Comparison of ENCODE assay signal across 34 cellular contexts in genomic region chr15:65996901-65997300, GRCh38.
"Had no signal": no experiment of that assay in that cellular context is flagged by ENCODE, and none has a peak within 500 bp of the region (broad histone marks: within the 10 kb centered on the region; RNA-seq: fewer than 3 reads in every experiment).

No MANE protein-coding gene starts in this region.

- H3K36me3 Mint-ChIP-seq: activated CD4-positive, alpha-beta memory T cell treated with anti-CD3 and anti-CD28 coated beads for 36 hours; activated naive CD4-positive, alpha-beta T cell treated with anti-CD3 and anti-CD28 coated beads, Interleukin-2, amount 10 ng/mL, durations not matched to agents 7 days and 5 days; activated naive CD4-positive, alpha-beta T cell treated with anti-CD3 and anti-CD28 coated beads, Interleukin-2, amount 50 U/mL, for 72 hours; activated naive CD8-positive, alpha-beta T cell treated with anti-CD3 and anti-CD28 coated beads, Interleukin-2, amount 10 ng/mL, durations not matched to agents 7 days and 5 days; brain had no signal

- H3K4me3 Mint-ChIP-seq: activated B cell treated with CpG ODN at 0.5 μM for 24 hours; activated CD4-positive, alpha-beta memory T cell treated with anti-CD3 and anti-CD28 coated beads for 36 hours; activated CD4-positive, alpha-beta T cell treated with anti-CD3 and anti-CD28 coated beads for 36 hours; activated CD4-positive, alpha-beta T cell treated with anti-CD3 and anti-CD28 coated beads, Interleukin-2, amount 10 ng/mL, durations not matched to agents 24 days and 14 days; activated naive CD4-positive, alpha-beta T cell treated with anti-CD3 and anti-CD28 coated beads, Interleukin-2, amount 10 ng/mL, durations not matched to agents 7 days and 5 days; activated naive CD8-positive, alpha-beta T cell treated with anti-CD3 and anti-CD28 coated beads, Interleukin-2, amount 10 ng/mL, durations not matched to agents 7 days and 5 days; activated T-cell treated with anti-CD3 and anti-CD28 coated beads, Interleukin-2, amount 50 U/mL, for 24 hours; activated T-cell treated with anti-CD3 and anti-CD28 coated beads, Interleukin-2, amount 50 U/mL, for 72 hours; brain; central memory CD8-positive, alpha-beta T cell; dendritic cell treated with granulocyte-macrophage colony-stimulating factor and Interleukin-4, amounts not matched to agents 40 ng/mL and 50 ng/mL, for 4 days; effector memory CD8-positive, alpha-beta T cell; T-helper 17 cell; T-helper 2 cell treated with Interferon-gamma antibody and Interleukin-4, amounts not matched to agents 5 μg/mL and 100 μg/mL, for 36 hours had no signal

- H3K27ac Mint-ChIP-seq: activated B cell treated with CpG ODN at 0.5 μM for 24 hours; activated CD4-positive, alpha-beta memory T cell treated with anti-CD3 and anti-CD28 coated beads for 36 hours; activated CD4-positive, alpha-beta T cell treated with anti-CD3 and anti-CD28 coated beads for 36 hours; activated CD4-positive, alpha-beta T cell treated with anti-CD3 and anti-CD28 coated beads, Interleukin-2, amount 10 ng/mL, durations not matched to agents 24 days and 14 days; activated naive CD4-positive, alpha-beta T cell treated with anti-CD3 and anti-CD28 coated beads, Interleukin-2, amount 10 ng/mL, durations not matched to agents 7 days and 5 days; activated naive CD8-positive, alpha-beta T cell treated with anti-CD3 and anti-CD28 coated beads, Interleukin-2, amount 10 ng/mL, durations not matched to agents 7 days and 5 days; activated T-cell treated with anti-CD3 and anti-CD28 coated beads, Interleukin-2, amount 50 U/mL, for 24 hours; activated T-cell treated with anti-CD3 and anti-CD28 coated beads, Interleukin-2, amount 50 U/mL, for 72 hours; brain; dendritic cell treated with granulocyte-macrophage colony-stimulating factor and Interleukin-4, amounts not matched to agents 40 ng/mL and 50 ng/mL, for 4 days; effector memory CD8-positive, alpha-beta T cell; T-helper 17 cell; T-helper 2 cell treated with Interferon-gamma antibody and Interleukin-4, amounts not matched to agents 5 μg/mL and 100 μg/mL, for 36 hours had no signal

- H3K27me3 ChIP-seq: ascending aorta had no signal

- ATAC-seq: activated CD4-positive, alpha-beta T cell treated with anti-CD3 and anti-CD28 coated beads for 36 hours; activated naive CD4-positive, alpha-beta T cell treated with anti-CD3 and anti-CD28 coated beads, Interleukin-2, amount 50 U/mL, for 72 hours; activated T-cell treated with anti-CD3 and anti-CD28 coated beads, Interleukin-2, amount 50 U/mL, for 72 hours; effector memory CD8-positive, alpha-beta T cell; foreskin keratinocyte; gastrocnemius medialis; heart left ventricle; T-helper 17 cell had no signal

- H3K4me1 ChIP-seq: ascending aorta, breast epithelium, esophagus muscularis mucosa, foreskin keratinocyte, gastrocnemius medialis, heart left ventricle had no signal

- DNase-seq: activated B cell treated with CpG ODN at 0.5 μM for 24 hours; activated CD4-positive, alpha-beta memory T cell treated with anti-CD3 and anti-CD28 coated beads for 36 hours; activated CD4-positive, alpha-beta T cell treated with anti-CD3 and anti-CD28 coated beads for 36 hours; activated CD4-positive, alpha-beta T cell treated with anti-CD3 and anti-CD28 coated beads, Interleukin-2, amount 10 ng/mL, durations not matched to agents 24 days and 14 days; activated CD4-positive, CD25-positive, alpha-beta regulatory T cell treated with anti-CD3 and anti-CD28 coated beads, Interleukin-2, amount 50 U/mL, for 72 hours; activated CD8-positive, alpha-beta memory T cell treated with anti-CD3 and anti-CD28 coated beads, Interleukin-2, amount 50 U/mL, for 48 hours; activated gamma-delta T cell; activated naive CD4-positive, alpha-beta T cell; activated naive CD4-positive, alpha-beta T cell treated with anti-CD3 and anti-CD28 coated beads, Interleukin-2, amount 10 ng/mL, durations not matched to agents 7 days and 5 days; activated naive CD8-positive, alpha-beta T cell treated with anti-CD3 and anti-CD28 coated beads, Interleukin-2, amount 10 ng/mL, durations not matched to agents 7 days and 5 days; activated T-cell treated with anti-CD3 and anti-CD28 coated beads for 4 hours; activated T-cell treated with anti-CD3 and anti-CD28 coated beads, Interleukin-2, amount 50 U/mL, for 24 hours; activated T-cell treated with anti-CD3 and anti-CD28 coated beads, Interleukin-2, amount 50 U/mL, for 72 hours; dorsolateral prefrontal cortex; effector CD4-positive, alpha-beta T cell; effector memory CD8-positive, alpha-beta T cell; erythroblast; foreskin keratinocyte; gastrocnemius medialis; glutamatergic neuron; heart left ventricle; T-helper 1 cell; T-helper 17 cell; T1000; WERI-Rb-1 had no signal

- H3K4me3 ChIP-seq: ascending aorta, breast epithelium, coronary artery, dorsolateral prefrontal cortex, esophagus muscularis mucosa, gastrocnemius medialis, heart left ventricle had no signal

- H3K4me1 Mint-ChIP-seq: activated B cell treated with CpG ODN at 0.5 μM for 24 hours; activated CD4-positive, alpha-beta T cell treated with anti-CD3 and anti-CD28 coated beads for 36 hours; activated CD4-positive, alpha-beta T cell treated with anti-CD3 and anti-CD28 coated beads, Interleukin-2, amount 10 ng/mL, durations not matched to agents 24 days and 14 days; activated naive CD4-positive, alpha-beta T cell treated with anti-CD3 and anti-CD28 coated beads, Interleukin-2, amount 10 ng/mL, durations not matched to agents 7 days and 5 days; activated naive CD8-positive, alpha-beta T cell treated with anti-CD3 and anti-CD28 coated beads, Interleukin-2, amount 10 ng/mL, durations not matched to agents 7 days and 5 days; central memory CD8-positive, alpha-beta T cell had no signal

- H3K9me3 ChIP-seq: ascending aorta, breast epithelium, esophagus muscularis mucosa, gastrocnemius medialis, heart left ventricle had no signal

- H3K9me3 Mint-ChIP-seq: activated B cell treated with CpG ODN at 0.5 μM for 24 hours; activated CD4-positive, alpha-beta memory T cell treated with anti-CD3 and anti-CD28 coated beads for 36 hours; activated CD4-positive, alpha-beta T cell treated with anti-CD3 and anti-CD28 coated beads, Interleukin-2, amount 10 ng/mL, durations not matched to agents 24 days and 14 days; activated naive CD4-positive, alpha-beta T cell treated with anti-CD3 and anti-CD28 coated beads, Interleukin-2, amount 10 ng/mL, durations not matched to agents 7 days and 5 days; activated naive CD4-positive, alpha-beta T cell treated with anti-CD3 and anti-CD28 coated beads, Interleukin-2, amount 50 U/mL, for 72 hours; activated naive CD8-positive, alpha-beta T cell treated with anti-CD3 and anti-CD28 coated beads, Interleukin-2, amount 10 ng/mL, durations not matched to agents 7 days and 5 days; activated T-cell treated with anti-CD3 and anti-CD28 coated beads, Interleukin-2, amount 50 U/mL, for 24 hours; activated T-cell treated with anti-CD3 and anti-CD28 coated beads, Interleukin-2, amount 50 U/mL, for 72 hours; brain; central memory CD8-positive, alpha-beta T cell; dendritic cell treated with granulocyte-macrophage colony-stimulating factor and Interleukin-4, amounts not matched to agents 40 ng/mL and 50 ng/mL, for 4 days; effector memory CD8-positive, alpha-beta T cell; T-helper 2 cell treated with Interferon-gamma antibody and Interleukin-4, amounts not matched to agents 5 μg/mL and 100 μg/mL, for 36 hours had no signal

- H3K36me3 ChIP-seq: ascending aorta, breast epithelium, esophagus muscularis mucosa, gastrocnemius medialis, heart left ventricle, WERI-Rb-1 had no signal

- H3K27ac ChIP-seq: ascending aorta, breast epithelium, coronary artery, dorsolateral prefrontal cortex, esophagus muscularis mucosa, foreskin keratinocyte, gastrocnemius medialis, heart left ventricle, WERI-Rb-1 had no signal
